ENCODE assay signal across 2 cellular contexts in the genomic region with DNA sequence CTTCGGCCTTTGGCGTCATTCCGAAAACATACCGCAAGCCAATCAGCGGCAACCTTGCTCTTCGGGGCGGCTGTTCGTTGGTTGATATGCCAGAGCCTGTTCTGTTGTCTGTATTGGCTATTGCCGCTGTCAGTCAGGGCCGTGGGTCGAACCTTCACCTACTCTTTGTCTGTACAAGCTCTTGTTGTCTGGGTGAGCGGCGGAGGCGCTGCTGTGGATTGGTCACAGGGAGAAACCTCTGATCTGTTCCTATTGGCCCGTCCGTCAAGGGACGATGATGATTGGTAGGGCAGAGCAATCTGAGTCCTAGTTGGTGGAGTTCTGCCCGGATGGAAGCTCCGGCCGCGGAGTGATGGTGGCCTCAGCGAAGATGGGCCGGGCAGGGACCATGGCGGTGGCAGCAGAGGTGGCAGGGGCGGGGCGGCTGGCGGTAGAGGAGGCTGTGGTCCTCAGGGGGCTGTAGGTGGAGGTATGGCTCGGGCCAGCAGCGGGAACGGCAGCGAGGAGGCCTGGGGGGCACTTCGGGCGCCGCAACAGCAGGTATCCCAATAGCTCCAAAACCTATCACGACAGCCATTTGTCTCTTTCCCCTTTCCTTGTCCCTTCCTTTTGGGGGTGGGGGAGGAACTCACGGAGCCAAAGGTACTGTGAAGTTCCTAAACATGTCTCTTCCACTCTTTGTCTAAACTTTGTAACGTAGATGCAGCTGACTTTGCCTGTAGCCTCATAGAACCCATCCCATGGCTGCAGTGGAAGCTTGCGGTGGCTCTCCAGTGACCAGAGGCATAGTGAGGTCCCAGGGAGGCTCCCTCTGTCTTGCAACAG.
TF ChIP-seq lines count a peak whose summit lies in the region.

WBP1 (plus strand) TSS at position 307 of the 825 bp plus-strand sequence; CDS start at position 472, 165 bp downstream.

TF ChIP-seq in HCT116, 20 proteins besides CTCF, POLR2A, EP300 and RAD21 (continued from another document):
- TF ChIP-seq POLR2AphosphoS5 (IDR thresholded peaks at IDR 0.05; ENCODE audit: low read depth, low read length): peak; percentile 21

TF ChIP-seq in neural cell, 6 proteins besides CTCF, POLR2A, EP300 and RAD21 (continued from another document):
- TF ChIP-seq, protein P1, sequence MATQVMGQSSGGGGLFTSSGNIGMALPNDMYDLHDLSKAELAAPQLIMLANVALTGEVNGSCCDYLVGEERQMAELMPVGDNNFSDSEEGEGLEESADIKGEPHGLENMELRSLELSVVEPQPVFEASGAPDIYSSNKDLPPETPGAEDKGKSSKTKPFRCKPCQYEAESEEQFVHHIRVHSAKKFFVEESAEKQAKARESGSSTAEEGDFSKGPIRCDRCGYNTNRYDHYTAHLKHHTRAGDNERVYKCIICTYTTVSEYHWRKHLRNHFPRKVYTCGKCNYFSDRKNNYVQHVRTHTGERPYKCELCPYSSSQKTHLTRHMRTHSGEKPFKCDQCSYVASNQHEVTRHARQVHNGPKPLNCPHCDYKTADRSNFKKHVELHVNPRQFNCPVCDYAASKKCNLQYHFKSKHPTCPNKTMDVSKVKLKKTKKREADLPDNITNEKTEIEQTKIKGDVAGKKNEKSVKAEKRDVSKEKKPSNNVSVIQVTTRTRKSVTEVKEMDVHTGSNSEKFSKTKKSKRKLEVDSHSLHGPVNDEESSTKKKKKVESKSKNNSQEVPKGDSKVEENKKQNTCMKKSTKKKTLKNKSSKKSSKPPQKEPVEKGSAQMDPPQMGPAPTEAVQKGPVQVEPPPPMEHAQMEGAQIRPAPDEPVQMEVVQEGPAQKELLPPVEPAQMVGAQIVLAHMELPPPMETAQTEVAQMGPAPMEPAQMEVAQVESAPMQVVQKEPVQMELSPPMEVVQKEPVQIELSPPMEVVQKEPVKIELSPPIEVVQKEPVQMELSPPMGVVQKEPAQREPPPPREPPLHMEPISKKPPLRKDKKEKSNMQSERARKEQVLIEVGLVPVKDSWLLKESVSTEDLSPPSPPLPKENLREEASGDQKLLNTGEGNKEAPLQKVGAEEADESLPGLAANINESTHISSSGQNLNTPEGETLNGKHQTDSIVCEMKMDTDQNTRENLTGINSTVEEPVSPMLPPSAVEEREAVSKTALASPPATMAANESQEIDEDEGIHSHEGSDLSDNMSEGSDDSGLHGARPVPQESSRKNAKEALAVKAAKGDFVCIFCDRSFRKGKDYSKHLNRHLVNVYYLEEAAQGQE (IDR thresholded peaks at IDR 0.05; ENCODE audit: borderline replicate concordance): peak; percentile 9
- TF ChIP-seq TAF1 (IDR thresholded peaks at IDR 0.05; ENCODE audit: low read depth): no peak
- TF ChIP-seq EZH2 (IDR thresholded peaks at IDR 0.05; ENCODE audit: borderline replicate concordance, insufficient read depth, low read length, poor library complexity, severe bottlenecking): no peak
- TF ChIP-seq MXI1 (conservative IDR thresholded peaks at IDR 0.05; ENCODE audit: poor library complexity, severe bottlenecking): peak; percentile 57
TF ChIP-seq in neural cell: peak in this region for 3.
